Comparison of ENCODE assay signal across 23 cellular contexts in genomic region chr15:41855121-41855941, GRCh38.
"Had no signal": no experiment of that assay in that cellular context is flagged by ENCODE, and none has a peak within 500 bp of the region (broad histone marks: within the 10 kb centered on the region; RNA-seq: fewer than 3 reads in every experiment).

No MANE protein-coding gene starts in this region.

- H3K36me3 ChIP-seq: gastrocnemius medialis, heart left ventricle, spleen, thoracic aorta had no signal

- H3K4me3 ChIP-seq: coronary artery, gastrocnemius medialis, heart left ventricle, mucosa of descending colon, spleen, thoracic aorta had no signal

- H3K4me1 ChIP-seq: gastrocnemius medialis, heart left ventricle had no signal

- H3K36me3 Mint-ChIP-seq: activated CD4-positive, alpha-beta memory T cell treated with anti-CD3 and anti-CD28 coated beads for 36 hours; activated CD8-positive, alpha-beta memory T cell treated with anti-CD3 and anti-CD28 coated beads, Interleukin-2, amount 10 ng/mL, durations not matched to agents 7 days and 5 days; activated naive CD4-positive, alpha-beta T cell treated with anti-CD3 and anti-CD28 coated beads, Interleukin-2, amount 10 ng/mL, durations not matched to agents 7 days and 5 days; immature natural killer cell; naive B cell; stimulated activated memory B cell treated with anti-CD40 and anti-IgM and Interleukin-4, amounts not matched to agents 10 μg/mL and 1 μg/mL and 100 μg/mL, for 72 hours had no signal

- H3K27me3 Mint-ChIP-seq: activated B cell treated with CpG ODN at 0.5 μM for 24 hours; activated CD4-positive, alpha-beta memory T cell treated with anti-CD3 and anti-CD28 coated beads for 36 hours; activated CD8-positive, alpha-beta memory T cell treated with anti-CD3 and anti-CD28 coated beads, Interleukin-2, amount 10 ng/mL, durations not matched to agents 7 days and 5 days; central memory CD8-positive, alpha-beta T cell had no signal

- ATAC-seq: activated CD8-positive, alpha-beta memory T cell treated with anti-CD3 and anti-CD28 coated beads, Interleukin-2, amount 10 ng/mL, durations not matched to agents 7 days and 5 days; gastrocnemius medialis; heart left ventricle; mucosa of descending colon; stimulated activated memory B cell treated with anti-CD40 and anti-IgM and Interleukin-4, amounts not matched to agents 10 μg/mL and 1 μg/mL and 100 μg/mL, for 72 hours had no signal

- H3K4me3 Mint-ChIP-seq: activated B cell treated with CpG ODN at 0.5 μM for 24 hours; activated CD4-positive, alpha-beta memory T cell treated with anti-CD3 and anti-CD28 coated beads for 36 hours; activated CD8-positive, alpha-beta memory T cell treated with anti-CD3 and anti-CD28 coated beads, Interleukin-2, amount 10 ng/mL, durations not matched to agents 7 days and 5 days; activated naive CD4-positive, alpha-beta T cell treated with anti-CD3 and anti-CD28 coated beads, Interleukin-2, amount 10 ng/mL, durations not matched to agents 7 days and 5 days; central memory CD8-positive, alpha-beta T cell; immature natural killer cell; naive B cell; stimulated activated memory B cell treated with anti-CD40 and anti-IgM and Interleukin-4, amounts not matched to agents 10 μg/mL and 1 μg/mL and 100 μg/mL, for 72 hours; T-helper 2 cell treated with Interferon-gamma antibody and Interleukin-4, amounts not matched to agents 5 μg/mL and 100 μg/mL, for 36 hours had no signal

- H3K27ac Mint-ChIP-seq: activated B cell treated with CpG ODN at 0.5 μM for 24 hours; activated CD4-positive, alpha-beta memory T cell treated with anti-CD3 and anti-CD28 coated beads for 36 hours; activated CD8-positive, alpha-beta memory T cell treated with anti-CD3 and anti-CD28 coated beads, Interleukin-2, amount 10 ng/mL, durations not matched to agents 7 days and 5 days; activated naive CD4-positive, alpha-beta T cell treated with anti-CD3 and anti-CD28 coated beads, Interleukin-2, amount 10 ng/mL, durations not matched to agents 7 days and 5 days; activated T-helper 2 cell treated with anti-CD3 and anti-CD28 coated beads, Interferon-gamma antibody, Interleukin-2, Interleukin-4, amounts not matched to agents 10 μg/mL and 5 μg/mL and 100 μg/mL, durations not matched to agents 14 hours and 24 hours and 36 hours; immature natural killer cell; naive B cell; stimulated activated memory B cell treated with anti-CD40 and anti-IgM and Interleukin-4, amounts not matched to agents 10 μg/mL and 1 μg/mL and 100 μg/mL, for 72 hours; T-helper 2 cell treated with Interferon-gamma antibody and Interleukin-4, amounts not matched to agents 5 μg/mL and 100 μg/mL, for 36 hours had no signal

- H3K27ac ChIP-seq: coronary artery, gastrocnemius medialis, heart left ventricle, spleen, thoracic aorta had no signal

- H3K9me3 ChIP-seq: gastrocnemius medialis, heart left ventricle, mucosa of descending colon, spleen, thoracic aorta had no signal

- H3K9me3 Mint-ChIP-seq: activated B cell treated with CpG ODN at 0.5 μM for 24 hours; activated CD4-positive, alpha-beta memory T cell treated with anti-CD3 and anti-CD28 coated beads for 36 hours; activated naive CD4-positive, alpha-beta T cell treated with anti-CD3 and anti-CD28 coated beads, Interleukin-2, amount 10 ng/mL, durations not matched to agents 7 days and 5 days; activated T-helper 2 cell treated with anti-CD3 and anti-CD28 coated beads, Interferon-gamma antibody, Interleukin-2, Interleukin-4, amounts not matched to agents 10 μg/mL and 5 μg/mL and 100 μg/mL, durations not matched to agents 14 hours and 24 hours and 36 hours; central memory CD8-positive, alpha-beta T cell; immature natural killer cell; naive B cell; stimulated activated memory B cell treated with anti-CD40 and anti-IgM and Interleukin-4, amounts not matched to agents 10 μg/mL and 1 μg/mL and 100 μg/mL, for 72 hours; T-helper 2 cell treated with Interferon-gamma antibody and Interleukin-4, amounts not matched to agents 5 μg/mL and 100 μg/mL, for 36 hours had no signal

- DNase-seq: activated B cell treated with CpG ODN at 0.5 μM for 24 hours; activated CD4-positive, alpha-beta memory T cell treated with anti-CD3 and anti-CD28 coated beads for 36 hours; activated CD4-positive, alpha-beta T cell treated with anti-CD3 and anti-CD28 coated beads for 4 hours; activated CD8-positive, alpha-beta memory T cell treated with anti-CD3 and anti-CD28 coated beads, Interleukin-2, amount 10 ng/mL, durations not matched to agents 7 days and 5 days; activated naive CD4-positive, alpha-beta T cell treated with anti-CD3 and anti-CD28 coated beads, Interleukin-2, amount 10 ng/mL, durations not matched to agents 7 days and 5 days; activated T-cell treated with anti-CD3 and anti-CD28 coated beads, Interleukin-2, amount 50 U/mL, for 1 hour; aorta; gastrocnemius medialis; heart left ventricle; immature natural killer cell; kidney glomerular epithelial cell; mesenchymal stem cell; mucosa of descending colon; naive B cell; nucleus accumbens; spleen; stimulated activated CD4-positive, alpha-beta T cell treated with anti-CD3 and anti-CD28 coated beads, Interleukin-4, amount 100 ng/mL, for 4 hours had no signal
